ENCODE assay signal across 10 cellular contexts in the genomic region with DNA sequence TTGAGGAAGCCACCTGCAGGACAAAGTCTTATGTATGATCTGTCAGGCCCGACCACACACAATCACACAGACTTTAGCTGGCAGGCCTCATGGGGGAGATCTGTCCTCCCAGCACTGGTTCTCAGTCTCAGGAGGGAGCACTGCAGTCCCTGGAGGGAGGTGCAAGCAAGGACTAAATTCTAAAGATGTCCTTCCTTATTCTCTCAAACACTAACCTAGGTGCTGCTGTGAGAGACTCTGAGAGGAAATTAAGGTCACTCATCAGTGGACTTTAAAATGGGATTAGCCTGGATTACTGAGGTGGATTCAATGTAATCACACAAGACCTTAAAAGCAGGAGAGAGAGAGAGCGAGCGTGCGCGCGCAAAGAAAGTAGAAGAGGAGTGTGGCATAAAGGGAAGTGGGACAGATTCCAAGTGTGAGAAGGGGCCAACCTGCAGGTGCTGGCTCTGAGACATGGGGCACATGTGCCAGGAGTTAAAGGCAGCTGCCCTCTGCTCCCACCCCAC. TPM values are rescaled to one million over a fixed set of nuclear protein-coding genes. Genes with fewer than 3 reads are reported as not detected.
DNase-seq lines count a peak whose midpoint lies in the region; ATAC-seq and TF ChIP-seq lines count a peak whose summit lies in the region.
"Had no signal": no experiment of that assay in that cellular context is flagged by ENCODE, and none has a peak within 500 bp of the region (broad histone marks: within the 10 kb centered on the region; RNA-seq: fewer than 3 reads in every experiment).

No MANE protein-coding gene starts in this region.

- peaks cover 44% of the 10 kb centered on the region for H3K4me1 ChIP-seq in left ventricle myocardium inferior

- peak; percentile 46 for DNase-seq in D341Med (ENCODE audit: low spot score)
- peak; percentile 24 for DNase-seq in NCI-H2029 (lab: John Stamatoyannopoulos, UW)
- DNase-seq in left ventricle myocardium inferior, result no peak
- no peak for DNase-seq in cerebellum (ENCODE audit: low spot score)
- DNase-seq in SW 1271 (lab: John Stamatoyannopoulos, UW), result no peak
- DNase-seq in AG08396 (ENCODE audit: low spot score), result no peak
- no peak for DNase-seq in NCI-H1048 (lab: John Stamatoyannopoulos, UW)
- DNase-seq: effector CD4-positive, alpha-beta T cell; NCI-H2171 treated with DMSO at 0.1 percent for 48 hours had no signal

- no peak for TF ChIP-seq CTCF in left ventricle myocardium inferior (IDR thresholded peaks at IDR 0.05; ENCODE audit: borderline replicate concordance)

- peak overlapping the region; percentile 7 for H3K27ac ChIP-seq in left ventricle myocardium inferior (replicated peaks)

- H3K9me3 ChIP-seq in left ventricle myocardium inferior (replicated peaks), result no peaks in the 10 kb centered on the region

- ATAC-seq in GM19467 (IDR thresholded peaks at IDR 0.05; ENCODE audit: unreplicated experiment), result peak; percentile 67

- no peaks in the 10 kb centered on the region for H3K27me3 ChIP-seq in left ventricle myocardium inferior (ENCODE audit: low read depth)

- intact Hi-C loops in left ventricle myocardium inferior (cut with micrococcal nuclease), result no loop called here

- H3K36me3 ChIP-seq in left ventricle myocardium inferior, result peaks cover 8% of the 10 kb centered on the region

- H3K4me3 ChIP-seq in left ventricle myocardium inferior, result no peak overlapping the region

RNA-seq across cellular contexts. Expression of a gene that starts 14.3 kb away (rescaled TPM):
- total RNA-seq in left ventricle myocardium inferior (84.6 TPM), cerebellum (69.3 TPM)

RNA-seq across cellular contexts. Expression of a gene that starts 26.5 kb away (rescaled TPM):
- total RNA-seq in left ventricle myocardium inferior, result 0.03 TPM
- 0.09 TPM for total RNA-seq in cerebellum

RNA-seq across cellular contexts. Expression of a gene that starts 48.9 kb away (rescaled TPM):
- 16.5 TPM for total RNA-seq in left ventricle myocardium inferior
- 29.3 TPM for total RNA-seq in cerebellum

Comparison
In these comparisons a context has a peak if more than half of its experiments do, and no peak if none do; other contexts are left out.
1. DNase-seq: peak in D341Med (single experiment) and NCI-H2029 (single experiment); none in left ventricle myocardium inferior (single experiment), cerebellum (single experiment), SW 1271 (0 of 2), AG08396 (single experiment) and NCI-H1048 (single experiment).